13 cellular contexts compared by ENCODE assay signal in genomic region chr19:48961673-48962028, GRCh38. TPM values are rescaled to one million over a fixed set of nuclear protein-coding genes. Genes with fewer than 3 reads are reported as not detected.
A peak's percentile ranks its signal among the peaks of the same experiment; 100 is the strongest.
DNase-seq lines count a peak whose midpoint lies in the region; ATAC-seq and TF ChIP-seq lines count a peak whose summit lies in the region.
"Had no signal": no experiment of that assay in that cellular context is flagged by ENCODE, and none has a peak within 500 bp of the region (broad histone marks: within the 10 kb centered on the region; RNA-seq: fewer than 3 reads in every experiment).

No MANE protein-coding gene starts in this region.

- H4K20me1 ChIP-seq in neural progenitor cell (ENCODE audit: low read depth): peaks cover 8% of the 10 kb centered on the region

- peaks cover 42% of the 10 kb centered on the region for H3F3A ChIP-seq in neural progenitor cell (ENCODE audit: low read depth)

- H3K36me3 ChIP-seq in A673 (ENCODE audit: insufficient read depth, low read length, poor library complexity, severe bottlenecking): peaks cover 8% of the 10 kb centered on the region
- H3K36me3 ChIP-seq in colonic mucosa: no peaks in the 10 kb centered on the region
- H3K36me3 ChIP-seq in neural progenitor cell: peaks cover 8% of the 10 kb centered on the region

- no peak for TF ChIP-seq CTCF in A673 (conservative IDR thresholded peaks at IDR 0.05; ENCODE audit: low read depth, low read length)
- no peak for TF ChIP-seq CTCF in colonic mucosa (IDR thresholded peaks at IDR 0.05)
- TF ChIP-seq CTCF in neural progenitor cell (IDR thresholded peaks at IDR 0.05): no peak

- H3K4me3 ChIP-seq in A673 (ENCODE audit: low read depth, low read length, poor library complexity, severe bottlenecking) (no peak overlapping the region), colonic mucosa (no peak overlapping the region), neural progenitor cell (no peak overlapping the region)
- H3K4me3 ChIP-seq: adrenal gland, SJCRH30 had no signal

- POLR2A ChIA-PET in A673 (lab: Charles Lee; ENCODE audit: low non-redundant PET): no interaction called here

- no peaks in the 10 kb centered on the region for H3K9me3 Mint-ChIP-seq in IgD-negative memory B cell
- H3K9me3 Mint-ChIP-seq in neural progenitor cell: no peaks in the 10 kb centered on the region

- no peaks in the 10 kb centered on the region for H3K9me3 ChIP-seq in A673 (ENCODE audit: low read depth, low read length, poor library complexity, severe bottlenecking)
- no peaks in the 10 kb centered on the region for H3K9me3 ChIP-seq in colonic mucosa
- H3K9me3 ChIP-seq in neural progenitor cell (ENCODE audit: low read depth): no peaks in the 10 kb centered on the region
- H3K9me3 ChIP-seq: adrenal gland, SJCRH30 had no signal

- peak overlapping the region; percentile 63 for H3K27ac ChIP-seq in A673 (ENCODE audit: low read depth, low read length, poor library complexity, severe bottlenecking)
- peak overlapping the region; percentile 76 for H3K27ac ChIP-seq in colonic mucosa
- H3K27ac ChIP-seq in neural progenitor cell: peak overlapping the region; percentile 85

- H3K4me3 Mint-ChIP-seq in IgD-negative memory B cell: peak overlapping the region in 2 of 4 donors; percentile 77 to 90
- no peak overlapping the region for H3K4me3 Mint-ChIP-seq in neural progenitor cell

- intact Hi-C loops in A673 (cut with micrococcal nuclease; ENCODE audit: unreplicated experiment): loop anchor here (10.0 kb wide), 2 partner anchors 87 to 317 kb away; partner anchors contain the start of genes CA11 and PPP1R15A
- intact Hi-C loops in colonic mucosa (cut with DNase I): loop anchor here (10.0 kb wide), 1 partner anchor 87 kb away; the partner anchor contains the start of gene PPP1R15A

- no peak for DNase-seq in A673 (ENCODE audit: low spot score)
- DNase-seq in colonic mucosa: no peak
- DNase-seq in neural progenitor cell (ENCODE audit: low spot score): no peak
- no peak for DNase-seq in mucosa of gallbladder (ENCODE audit: low spot score)
- no peak for DNase-seq in RKO (ENCODE audit: low spot score)
- DNase-seq: DMS 273 treated with DMSO at 0.1 percent for 48 hours, NCI-H1092 had no signal

- H3K4me1 ChIP-seq in A673 (ENCODE audit: insufficient read depth, low read length, poor library complexity, severe bottlenecking): peaks cover 24% of the 10 kb centered on the region
- H3K4me1 ChIP-seq in colonic mucosa: no peaks in the 10 kb centered on the region
- H3K4me1 ChIP-seq in neural progenitor cell: peaks cover 24% of the 10 kb centered on the region

- H2AFZ ChIP-seq in neural progenitor cell (replicated peaks): no peak overlapping the region

- ATAC-seq in GM21576 (IDR thresholded peaks at IDR 0.05; ENCODE audit: unreplicated experiment) (no peak), HG02678 (IDR thresholded peaks at IDR 0.05; ENCODE audit: unreplicated experiment) (no peak)

- H3K27ac Mint-ChIP-seq in IgD-negative memory B cell (peak overlapping the region; percentile 85 to 96 (median 95)), neural progenitor cell (peak overlapping the region; percentile 25)

- peaks cover 20 to 39% (median 35%) of the 10 kb centered on the region in 3 donors for H3K4me1 Mint-ChIP-seq in IgD-negative memory B cell
- H3K4me1 Mint-ChIP-seq in neural progenitor cell: peaks cover 39% of the 10 kb centered on the region

- H3K27me3 ChIP-seq in A673 (replicated peaks; ENCODE audit: insufficient read depth, low read depth, low read length, poor library complexity) (no peaks in the 10 kb centered on the region), colonic mucosa (no peaks in the 10 kb centered on the region), neural progenitor cell (no peaks in the 10 kb centered on the region)
- H3K27me3 ChIP-seq: adrenal gland, SJCRH30 had no signal

- no peak overlapping the region for H3K4me2 ChIP-seq in neural progenitor cell

- no peaks in the 10 kb centered on the region for H3K27me3 Mint-ChIP-seq in IgD-negative memory B cell
- peaks cover 10% of the 10 kb centered on the region for H3K27me3 Mint-ChIP-seq in neural progenitor cell (ENCODE audit: insufficient read depth, low read depth)

- CTCF ChIA-PET in A673 (lab: Charles Lee): interaction anchor here (0.6 kb wide), 1 partner anchor 32 kb away, joined by 10 read pairs; the partner anchor contains the start of gene RUVBL2

- no TSS peak for BruUV-seq in A673 (replicated peaks; lab: Mats Ljungman, UMichigan)

- peaks cover 4% of the 10 kb centered on the region for H3K36me3 Mint-ChIP-seq in IgD-negative memory B cell
- peaks cover 13% of the 10 kb centered on the region for H3K36me3 Mint-ChIP-seq in neural progenitor cell

- H3K79me2 ChIP-seq in neural progenitor cell (ENCODE audit: low read depth): peaks cover 23% of the 10 kb centered on the region

- H3K9ac ChIP-seq in colonic mucosa (ENCODE audit: low read depth in 2 of 2, low read length in 2 of 2) (peak overlapping the region; percentile 70 to 93), neural progenitor cell (no peak overlapping the region)

RNA-seq across cellular contexts. Expression of gene FTL, which starts 3.5 kb away (rescaled TPM):
- total RNA-seq in A673 (2021) (1,330 and 1,983 TPM in 2 replicates), colonic mucosa (1,000 to 10,000 TPM; 1,463 to 1,600 TPM), neural progenitor cell (ENCODE audit: low replicate concordance) (989 and 1,798 TPM in 2 replicates), mucosa of gallbladder (4,398 TPM)
- 7,236 TPM for polyA plus RNA-seq in IgD-negative memory B cell

RNA-seq across cellular contexts. Expression of gene BAX, which starts 7.0 kb away (rescaled TPM):
- total RNA-seq in A673 (2021): 103 and 112 TPM in 2 replicates
- polyA plus RNA-seq in IgD-negative memory B cell: 101 TPM
- 100 to 1,000 TPM; 144 to 223 TPM for total RNA-seq in colonic mucosa
- 35.8 and 79.2 TPM in 2 replicates for total RNA-seq in neural progenitor cell (ENCODE audit: low replicate concordance)
- total RNA-seq in mucosa of gallbladder: 110 TPM

RNA-seq across cellular contexts. Expression of gene DHDH, which starts 28.2 kb away (rescaled TPM):
- total RNA-seq in A673 (2021): not detected in 2 replicates
- polyA plus RNA-seq in IgD-negative memory B cell: 0.39 TPM
- total RNA-seq in colonic mucosa: 1 to 10 TPM in 1 of 2 donors, not detected in 1; 1.5 TPM
- total RNA-seq in neural progenitor cell (ENCODE audit: low replicate concordance): 1.6 TPM in 1 of 2 replicates, not detected in the other
- 1.9 TPM for total RNA-seq in mucosa of gallbladder
- total RNA-seq: SJCRH30 had no signal
- polyA plus RNA-seq: right cardiac atrium had no signal

RNA-seq across cellular contexts. Expression of gene GYS1, which starts 31.5 kb away (rescaled TPM):
- 54.6 and 57.0 TPM in 2 replicates for total RNA-seq in A673 (2021)
- polyA plus RNA-seq in IgD-negative memory B cell: 26.4 TPM
- total RNA-seq in colonic mucosa: 10 to 100 TPM; 48.8 to 54.7 TPM
- total RNA-seq in neural progenitor cell (ENCODE audit: low replicate concordance): 17.7 and 38.7 TPM in 2 replicates
- 41.3 TPM for total RNA-seq in mucosa of gallbladder

RNA-seq across cellular contexts. Expression of gene RUVBL2, which starts 32.0 kb away (rescaled TPM):
- 227 and 241 TPM in 2 replicates for total RNA-seq in A673 (2021)
- 65.7 TPM for polyA plus RNA-seq in IgD-negative memory B cell
- total RNA-seq in colonic mucosa: 100 to 1,000 TPM in 1 of 2 donors, 10 to 100 TPM in 1; 54.1 to 151 TPM
- total RNA-seq in neural progenitor cell (ENCODE audit: low replicate concordance): 67.0 and 157 TPM in 2 replicates
- total RNA-seq in mucosa of gallbladder: 60.3 TPM
